Comparison of ENCODE assay signal across 3 cellular contexts in genomic region chr6:117451607-117452164, GRCh38.
TF ChIP-seq lines count a peak whose summit lies in the region.

No MANE protein-coding gene starts in this region.

TF ChIP-seq in SK-N-SH, 30 proteins besides CTCF, POLR2A, EP300 and RAD21:
- TF ChIP-seq FOXM1 (IDR thresholded peaks at IDR 0.05; ENCODE audit: low read depth), result no peak
- no peak for TF ChIP-seq CHD2 (IDR thresholded peaks at IDR 0.05; ENCODE audit: low read length, partially characterized antibody)
- TF ChIP-seq RFX5 (IDR thresholded peaks at IDR 0.05; ENCODE audit: low read length), result no peak
- TF ChIP-seq MEF2A (IDR thresholded peaks at IDR 0.05; ENCODE audit: borderline replicate concordance, low read depth), result no peak
- TF ChIP-seq JUND (IDR thresholded peaks at IDR 0.05), result no peak
- TF ChIP-seq TAF1 (IDR thresholded peaks at IDR 0.05; ENCODE audit: borderline replicate concordance, low read depth, low read length), result no peak
- TF ChIP-seq, protein P1, sequence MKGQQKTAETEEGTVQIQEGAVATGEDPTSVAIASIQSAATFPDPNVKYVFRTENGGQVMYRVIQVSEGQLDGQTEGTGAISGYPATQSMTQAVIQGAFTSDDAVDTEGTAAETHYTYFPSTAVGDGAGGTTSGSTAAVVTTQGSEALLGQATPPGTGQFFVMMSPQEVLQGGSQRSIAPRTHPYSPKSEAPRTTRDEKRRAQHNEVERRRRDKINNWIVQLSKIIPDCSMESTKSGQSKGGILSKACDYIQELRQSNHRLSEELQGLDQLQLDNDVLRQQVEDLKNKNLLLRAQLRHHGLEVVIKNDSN (IDR thresholded peaks at IDR 0.05; ENCODE audit: borderline replicate concordance, low read depth), result no peak
- TF ChIP-seq NFIC (IDR thresholded peaks at IDR 0.05; ENCODE audit: borderline replicate concordance), result no peak
- TF ChIP-seq GATA2 (CRISPR knock-in tag; IDR thresholded peaks at IDR 0.05), result no peak
- no peak for TF ChIP-seq POLR2AphosphoS5 (IDR thresholded peaks at IDR 0.05; ENCODE audit: low read depth, low read length)
- TF ChIP-seq NRF1 (IDR thresholded peaks at IDR 0.05; ENCODE audit: low read depth, low read length), result no peak
- TF ChIP-seq PBX3 (IDR thresholded peaks at IDR 0.05), result no peak

TF ChIP-seq in SK-N-SH treated with all-trans-retinoic acid at 6 μM for 48 hours, 23 proteins besides CTCF, POLR2A, EP300 and RAD21:
- no peak for TF ChIP-seq CSRNP3 (CRISPR knock-in tag; IDR thresholded peaks at IDR 0.05)
- TF ChIP-seq CSDC2 (CRISPR knock-in tag; IDR thresholded peaks at IDR 0.05), result no peak
- TF ChIP-seq PATZ1 (CRISPR knock-in tag; IDR thresholded peaks at IDR 0.05; ENCODE audit: borderline replicate concordance), result no peak
- TF ChIP-seq RARB (CRISPR knock-in tag; IDR thresholded peaks at IDR 0.05), result no peak
- TF ChIP-seq ISL1 (CRISPR knock-in tag; IDR thresholded peaks at IDR 0.05), result no peak
- no peak for TF ChIP-seq PPARA (CRISPR knock-in tag; IDR thresholded peaks at IDR 0.05; ENCODE audit: borderline replicate concordance)
- TF ChIP-seq TCF4 (CRISPR knock-in tag; IDR thresholded peaks at IDR 0.05; ENCODE audit: borderline replicate concordance), result no peak
- no peak for TF ChIP-seq TOX (CRISPR knock-in tag; IDR thresholded peaks at IDR 0.05; ENCODE audit: borderline replicate concordance)
- TF ChIP-seq SNAI2 (CRISPR knock-in tag; IDR thresholded peaks at IDR 0.05), result no peak
- no peak for TF ChIP-seq ESRRG (CRISPR knock-in tag; IDR thresholded peaks at IDR 0.05)

TF ChIP-seq in HepG2, 621 proteins besides CTCF, POLR2A, EP300 and RAD21:
- TF ChIP-seq PPARG (CRISPR knock-in tag; conservative IDR thresholded peaks at IDR 0.05), result no peak
- TF ChIP-seq SOX6 (IDR thresholded peaks at IDR 0.05), result no peak
- TF ChIP-seq SOX6 (CRISPR knock-in tag; IDR thresholded peaks at IDR 0.05), result 0 out of 2 replicates have a peak, but pooled peaks have one; percentile 10
- peak in 1 of 2 experiments; percentile 41; a peak in 1 of 4 replicates for TF ChIP-seq KLF16 (CRISPR knock-in tag; IDR thresholded peaks at IDR 0.05)
- 0 out of 2 replicates have a peak, but pooled peaks have one; percentile 15 for TF ChIP-seq CEBPG (CRISPR knock-in tag; IDR thresholded peaks at IDR 0.05)
- TF ChIP-seq PCBP1 (IDR thresholded peaks at IDR 0.05; ENCODE audit: borderline replicate concordance, low read depth, low read length), result no peak
- TF ChIP-seq, protein P2, sequence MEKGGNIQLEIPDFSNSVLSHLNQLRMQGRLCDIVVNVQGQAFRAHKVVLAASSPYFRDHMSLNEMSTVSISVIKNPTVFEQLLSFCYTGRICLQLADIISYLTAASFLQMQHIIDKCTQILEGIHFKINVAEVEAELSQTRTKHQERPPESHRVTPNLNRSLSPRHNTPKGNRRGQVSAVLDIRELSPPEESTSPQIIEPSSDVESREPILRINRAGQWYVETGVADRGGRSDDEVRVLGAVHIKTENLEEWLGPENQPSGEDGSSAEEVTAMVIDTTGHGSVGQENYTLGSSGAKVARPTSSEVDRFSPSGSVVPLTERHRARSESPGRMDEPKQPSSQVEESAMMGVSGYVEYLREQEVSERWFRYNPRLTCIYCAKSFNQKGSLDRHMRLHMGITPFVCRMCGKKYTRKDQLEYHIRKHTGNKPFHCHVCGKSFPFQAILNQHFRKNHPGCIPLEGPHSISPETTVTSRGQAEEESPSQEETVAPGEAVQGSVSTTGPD (CRISPR knock-in tag; IDR thresholded peaks at IDR 0.05), result no peak
- TF ChIP-seq ZSCAN30 (CRISPR knock-in tag; IDR thresholded peaks at IDR 0.05), result no peak
